11 cellular contexts compared by ENCODE assay signal in the genomic region with DNA sequence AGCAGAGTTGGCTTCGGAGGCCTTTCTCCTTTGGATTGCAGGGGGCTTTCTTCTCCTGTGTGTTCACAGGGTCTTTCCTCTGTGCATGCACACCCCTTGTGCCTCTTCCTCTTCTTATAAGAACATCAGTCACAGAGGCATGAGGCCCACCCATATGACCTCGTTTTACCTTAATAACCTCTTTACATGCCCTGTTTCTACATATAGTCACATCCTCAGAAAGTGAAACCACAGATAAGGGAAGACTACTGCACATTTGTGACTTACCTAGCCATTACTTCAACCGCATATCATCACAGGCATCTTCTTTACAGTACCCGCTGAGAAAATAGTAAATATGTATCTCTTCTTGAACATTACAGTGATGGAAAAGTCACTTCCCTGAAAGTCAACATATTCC.
DNase-seq lines count a peak whose midpoint lies in the region; ATAC-seq and TF ChIP-seq lines count a peak whose summit lies in the region.
"Had no signal": no experiment of that assay in that cellular context is flagged by ENCODE, and none has a peak within 500 bp of the region (broad histone marks: within the 10 kb centered on the region; RNA-seq: fewer than 3 reads in every experiment).

No MANE protein-coding gene starts in this region.

- H3K27ac ChIP-seq in CD8-positive, alpha-beta T cell (ENCODE audit: low read depth, low read length): no peak overlapping the region
- H3K27ac ChIP-seq: parathyroid adenoma had no signal

- no peaks in the 10 kb centered on the region for H3K9me3 Mint-ChIP-seq in CD8-positive, alpha-beta T cell
- no peaks in the 10 kb centered on the region for H3K9me3 Mint-ChIP-seq in T-helper 2 cell treated with Interferon-gamma antibody and Interleukin-4, amounts not matched to agents 5 μg/mL and 100 μg/mL, for 36 hours
- H3K9me3 Mint-ChIP-seq: activated T-cell treated with anti-CD3 and anti-CD28 coated beads, Interleukin-2, amount 50 U/mL, for 24 hours had no signal

- H3K36me3 Mint-ChIP-seq in CD8-positive, alpha-beta T cell: no peaks in the 10 kb centered on the region
- no peaks in the 10 kb centered on the region for H3K36me3 Mint-ChIP-seq in T-helper 2 cell treated with Interferon-gamma antibody and Interleukin-4, amounts not matched to agents 5 μg/mL and 100 μg/mL, for 36 hours (ENCODE audit: low read depth)

- POLR2A ChIA-PET in CD8-positive, alpha-beta T cell (lab: Charles Lee): no interaction called here

- H3K27me3 ChIP-seq in CD8-positive, alpha-beta T cell (ENCODE audit: insufficient read depth, low read length): no peaks in the 10 kb centered on the region

- no peaks in the 10 kb centered on the region for H3K36me3 ChIP-seq in CD8-positive, alpha-beta T cell (ENCODE audit: insufficient read depth, low read length)

- H3K27me3 Mint-ChIP-seq in CD8-positive, alpha-beta T cell (ENCODE audit: low read depth): no peaks in the 10 kb centered on the region
- H3K27me3 Mint-ChIP-seq in T-helper 2 cell treated with Interferon-gamma antibody and Interleukin-4, amounts not matched to agents 5 μg/mL and 100 μg/mL, for 36 hours (ENCODE audit: low read depth): no peaks in the 10 kb centered on the region
- H3K27me3 Mint-ChIP-seq: activated T-cell treated with anti-CD3 and anti-CD28 coated beads, Interleukin-2, amount 50 U/mL, for 24 hours had no signal

- H3K4me3 Mint-ChIP-seq in CD8-positive, alpha-beta T cell: no peak overlapping the region
- peak overlapping the region; percentile 6 for H3K4me3 Mint-ChIP-seq in T-helper 2 cell treated with Interferon-gamma antibody and Interleukin-4, amounts not matched to agents 5 μg/mL and 100 μg/mL, for 36 hours
- H3K4me3 Mint-ChIP-seq: activated T-cell treated with anti-CD3 and anti-CD28 coated beads, Interleukin-2, amount 50 U/mL, for 24 hours had no signal

- intact Hi-C loops in CD8-positive, alpha-beta T cell (cut with DNase I, micrococcal nuclease): no loop called here
- intact Hi-C loops in posterior vena cava (cut with DNase I): no loop called here
- intact Hi-C loops in left ventricle myocardium superior (cut with micrococcal nuclease): no loop called here

- no peak for DNase-seq in CD8-positive, alpha-beta T cell
- no peak for DNase-seq in T-helper 2 cell treated with Interferon-gamma antibody and Interleukin-4, amounts not matched to agents 5 μg/mL and 100 μg/mL, for 36 hours (ENCODE audit: low spot score)
- DNase-seq in posterior vena cava (ENCODE audit: low spot score): no peak
- DNase-seq in activated CD8-positive, alpha-beta memory T cell treated with anti-CD3 and anti-CD28 coated beads, Interleukin-2, amount 50 U/mL, for 4 hours: no peak
- DNase-seq in left ventricle myocardium superior: no peak
- DNase-seq in kidney tubule cell (ENCODE audit: low spot score): no peak
- DNase-seq: activated T-cell treated with anti-CD3 and anti-CD28 coated beads, Interleukin-2, amount 50 U/mL, for 24 hours; T1000 had no signal

- peak; percentile 17 for ATAC-seq in CD8-positive, alpha-beta T cell
- ATAC-seq in GM18870 (IDR thresholded peaks at IDR 0.05; ENCODE audit: unreplicated experiment) (peak; percentile 66), HG02938 (IDR thresholded peaks at IDR 0.05; ENCODE audit: unreplicated experiment) (peak; percentile 74), left ventricle myocardium superior (no peak)

- H3K4me3 ChIP-seq in CD8-positive, alpha-beta T cell (ENCODE audit: low read depth, low read length): no peak overlapping the region

- peak overlapping the region; percentile 3 for H3K27ac Mint-ChIP-seq in CD8-positive, alpha-beta T cell
- peak overlapping the region; percentile 23 for H3K27ac Mint-ChIP-seq in T-helper 2 cell treated with Interferon-gamma antibody and Interleukin-4, amounts not matched to agents 5 μg/mL and 100 μg/mL, for 36 hours
- H3K27ac Mint-ChIP-seq: activated T-cell treated with anti-CD3 and anti-CD28 coated beads, Interleukin-2, amount 50 U/mL, for 24 hours had no signal

- peaks cover 12% of the 10 kb centered on the region for H3K4me1 Mint-ChIP-seq in CD8-positive, alpha-beta T cell (ENCODE audit: low read depth)
- peaks cover 12% of the 10 kb centered on the region for H3K4me1 Mint-ChIP-seq in T-helper 2 cell treated with Interferon-gamma antibody and Interleukin-4, amounts not matched to agents 5 μg/mL and 100 μg/mL, for 36 hours (ENCODE audit: low read depth)

- H3K4me1 ChIP-seq in CD8-positive, alpha-beta T cell (ENCODE audit: insufficient read depth, low read length): no peaks in the 10 kb centered on the region
- H3K4me1 ChIP-seq: parathyroid adenoma had no signal

- CTCF ChIA-PET in CD8-positive, alpha-beta T cell (lab: Charles Lee): no interaction called here

- no peaks in the 10 kb centered on the region for H3K9me3 ChIP-seq in CD8-positive, alpha-beta T cell (ENCODE audit: low read length)

- TF ChIP-seq CTCF in CD8-positive, alpha-beta T cell (IDR thresholded peaks at IDR 0.05): no peak
